1 cellular context compared by ENCODE assay signal in genomic region chr2:210476194-210477128, GRCh38.
A peak's percentile ranks its signal among the peaks of the same experiment; 100 is the strongest.
TF ChIP-seq lines count a peak whose summit lies in the region.

TSS of gene LANCL1 (minus strand) at chr2:210476759. CDS start at chr2:210476396, 363 bp downstream.

TF ChIP-seq in HepG2, 621 proteins besides CTCF, POLR2A, EP300 and RAD21 (continued from another document and continues in another):
- TF ChIP-seq ARNTL (CRISPR knock-in tag; IDR thresholded peaks at IDR 0.05) (peak; percentile 41), KAT8 (CRISPR knock-in tag; IDR thresholded peaks at IDR 0.05) (peak; percentile 91), HMGXB4 (CRISPR knock-in tag; IDR thresholded peaks at IDR 0.05; ENCODE audit: borderline replicate concordance in 1 of 2, low read depth in 1 of 2) (peak; percentile 80 to 87), TRAFD1 (CRISPR knock-in tag; IDR thresholded peaks at IDR 0.05; ENCODE audit: borderline replicate concordance) (0 out of 2 replicates have a peak, but pooled peaks have one; percentile 69), ZNF558 (CRISPR knock-in tag; IDR thresholded peaks at IDR 0.05; ENCODE audit: borderline replicate concordance) (peak; percentile 81), SRSF1 (optimal IDR thresholded peaks at IDR 0.05; ENCODE audit: low read depth, low read length) (peak; percentile 84), BHLHE40 (IDR thresholded peaks at IDR 0.05; ENCODE audit: low read length) (no peak), NFRKB (IDR thresholded peaks at IDR 0.05) (no peak), PHF8 (CRISPR knock-in tag; IDR thresholded peaks at IDR 0.05) (peak; percentile 96), ZNF354B (CRISPR knock-in tag; IDR thresholded peaks at IDR 0.05) (no peak), NKX3-1 (CRISPR knock-in tag; IDR thresholded peaks at IDR 0.05) (peak; percentile 75; the same call in 1 of the 2 replicates), ZNF512B (CRISPR knock-in tag; IDR thresholded peaks at IDR 0.05; ENCODE audit: borderline replicate concordance) (peak; percentile 85; the same call in 1 of the 2 replicates), ZBTB25 (CRISPR knock-in tag; IDR thresholded peaks at IDR 0.05) (peak; percentile 38; the same call in 1 of the 2 replicates), CREB1 (IDR thresholded peaks at IDR 0.05) (no peak), CREB1 (CRISPR knock-in tag; IDR thresholded peaks at IDR 0.05) (peak; percentile 70), HDAC6 (IDR thresholded peaks at IDR 0.05; ENCODE audit: low read depth, low read length) (no peak), SMAD3 (CRISPR knock-in tag; IDR thresholded peaks at IDR 0.05) (peak; percentile 72; the same call in 1 of the 2 replicates), SNAPC4 (CRISPR knock-in tag; IDR thresholded peaks at IDR 0.05) (0 out of 2 replicates have a peak, but pooled peaks have one; percentile 52), ZFP41 (CRISPR knock-in tag; IDR thresholded peaks at IDR 0.05; ENCODE audit: borderline replicate concordance) (no peak), YEATS2 (CRISPR knock-in tag; IDR thresholded peaks at IDR 0.05; ENCODE audit: borderline replicate concordance) (peak; percentile 84; the same call in 1 of the 2 replicates), ZNF841 (CRISPR knock-in tag; IDR thresholded peaks at IDR 0.05; ENCODE audit: borderline replicate concordance) (no peak), BRF2 (CRISPR knock-in tag; IDR thresholded peaks at IDR 0.05) (peak; percentile 71; the same call in 1 of the 2 replicates), POLR2G (IDR thresholded peaks at IDR 0.05; ENCODE audit: low read depth, low read length) (peak; percentile 98), ZSCAN9 (CRISPR knock-in tag; IDR thresholded peaks at IDR 0.05; ENCODE audit: borderline replicate concordance) (0 out of 2 replicates have a peak, but pooled peaks have one; percentile 26), DPF2 (CRISPR knock-in tag; IDR thresholded peaks at IDR 0.05; ENCODE audit: borderline replicate concordance, low read depth) (no peak), ZNF562 (CRISPR knock-in tag; IDR thresholded peaks at IDR 0.05; ENCODE audit: borderline replicate concordance) (no peak), ZNF224 (CRISPR knock-in tag; IDR thresholded peaks at IDR 0.05) (peak; percentile 63; the same call in 1 of the 2 replicates), GZF1 (CRISPR knock-in tag; IDR thresholded peaks at IDR 0.05) (peak; percentile 74; the same call in 1 of the 2 replicates), ZBTB7A (CRISPR knock-in tag; IDR thresholded peaks at IDR 0.05) (peak; percentile 62; the same call in 1 of the 2 replicates), MYC (CRISPR knock-in tag; IDR thresholded peaks at IDR 0.05; ENCODE audit: borderline replicate concordance) (peak; percentile 70; the same call in 1 of the 2 replicates), ETV6 (CRISPR knock-in tag; conservative IDR thresholded peaks at IDR 0.05) (peak; percentile 75; the same call in 1 of the 2 replicates), ZNF556 (CRISPR knock-in tag; IDR thresholded peaks at IDR 0.05; ENCODE audit: borderline replicate concordance) (no peak), KDM6A (CRISPR knock-in tag; IDR thresholded peaks at IDR 0.05; ENCODE audit: low read depth) (no peak), MXI1 (IDR thresholded peaks at IDR 0.05; ENCODE audit: borderline replicate concordance, low read depth, low read length) (peak; percentile 46; the same call in 1 of the 3 replicates), CREBL2 (CRISPR knock-in tag; IDR thresholded peaks at IDR 0.05; ENCODE audit: borderline replicate concordance) (peak; percentile 66; the same call in 1 of the 2 replicates), ZNF468 (CRISPR knock-in tag; IDR thresholded peaks at IDR 0.05) (no peak), KDM4B (CRISPR knock-in tag; IDR thresholded peaks at IDR 0.05) (peak; percentile 50; the same call in 1 of the 2 replicates), EED (CRISPR knock-in tag; IDR thresholded peaks at IDR 0.05) (peak; percentile 79; the same call in 1 of the 2 replicates), ZNF704 (CRISPR knock-in tag; IDR thresholded peaks at IDR 0.05; ENCODE audit: borderline replicate concordance) (peak; percentile 76), IRX3 (CRISPR knock-in tag; IDR thresholded peaks at IDR 0.05; ENCODE audit: borderline replicate concordance, low read depth) (no peak), ZNF546 (CRISPR knock-in tag; conservative IDR thresholded peaks at IDR 0.05) (0 out of 2 replicates have a peak, but pooled peaks have one; percentile 10), ERF (CRISPR knock-in tag; IDR thresholded peaks at IDR 0.05) (peak; percentile 74; the same call in 1 of the 2 replicates), ZNF703 (CRISPR knock-in tag; IDR thresholded peaks at IDR 0.05; ENCODE audit: borderline replicate concordance) (peak; percentile 62; the same call in 1 of the 2 replicates), ZNF768 (CRISPR knock-in tag; IDR thresholded peaks at IDR 0.05) (peak; percentile 75; the same call in 1 of the 2 replicates), GTF3A (CRISPR knock-in tag; conservative IDR thresholded peaks at IDR 0.05) (no peak), ZNF792 (CRISPR knock-in tag; IDR thresholded peaks at IDR 0.05) (peak; percentile 59), SIN3A (IDR thresholded peaks at IDR 0.05; ENCODE audit: borderline replicate concordance, low read depth, low read length) (peak; percentile 75), TEAD3 (CRISPR knock-in tag; optimal IDR thresholded peaks at IDR 0.05; ENCODE audit: borderline replicate concordance) (peak; percentile 26), RBM39 (IDR thresholded peaks at IDR 0.05; ENCODE audit: low read depth, low read length, poor library complexity, severe bottlenecking) (peak; percentile 78), NFYC (CRISPR knock-in tag; IDR thresholded peaks at IDR 0.05) (peak; percentile 87), ZEB1 (IDR thresholded peaks at IDR 0.05; ENCODE audit: insufficient replicate concordance, low read depth) (peak; percentile 67), ZNF18 (CRISPR knock-in tag; IDR thresholded peaks at IDR 0.05; ENCODE audit: insufficient replicate concordance) (peak; percentile 68)
